In genomic region chr19:6216996-6217751, GRCh38 we compare ENCODE assay signal across 1 cellular context.
TF ChIP-seq lines count a peak whose summit lies in the region.

No MANE protein-coding gene starts in this region.

TF ChIP-seq in WTC11, 78 proteins besides CTCF, POLR2A, EP300 and RAD21 (continued from another document):
- TF ChIP-seq PRDM15 (CRISPR knock-in tag; IDR thresholded peaks at IDR 0.05) = peak; percentile 59
- peak; percentile 74 for TF ChIP-seq USF1 (CRISPR knock-in tag; IDR thresholded peaks at IDR 0.05)
